22 cellular contexts compared by ENCODE assay signal in the genomic region with DNA sequence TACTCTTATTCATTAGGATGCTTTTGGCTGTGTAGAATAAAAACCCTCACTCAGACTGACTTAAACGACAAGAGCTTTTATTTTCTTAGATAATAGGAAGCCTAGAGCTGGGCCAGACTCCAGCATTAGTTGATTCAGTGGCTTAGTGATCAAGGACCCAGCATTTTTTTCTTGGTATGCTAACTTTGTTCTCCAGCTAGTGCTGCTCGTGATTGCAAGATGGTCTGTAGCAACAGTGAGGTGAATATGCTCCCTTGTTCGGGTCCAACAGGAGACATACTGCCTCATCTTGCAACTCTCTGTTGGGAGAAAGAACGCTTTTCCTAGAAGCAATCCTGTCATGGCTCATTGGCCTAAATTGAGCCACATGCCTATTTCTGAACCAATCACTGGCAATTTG. TPM values are rescaled to one million over a fixed set of nuclear protein-coding genes. Genes with fewer than 3 reads are reported as not detected.
"Had no signal": no experiment of that assay in that cellular context is flagged by ENCODE, and none has a peak within 500 bp of the region (broad histone marks: within the 10 kb centered on the region; RNA-seq: fewer than 3 reads in every experiment).

No MANE protein-coding gene starts in this region.

- H3K4me1 ChIP-seq: adrenal gland, esophagus squamous epithelium, testis, upper lobe of left lung had no signal

- H3K4me3 ChIP-seq: adrenal gland, body of pancreas, esophagus squamous epithelium, ovary, right lobe of liver, testis, upper lobe of left lung had no signal

- H3K9me3 Mint-ChIP-seq: activated naive CD4-positive, alpha-beta T cell treated with anti-CD3 and anti-CD28 coated beads, Interleukin-2, amount 50 U/mL, for 24 hours; central memory CD8-positive, alpha-beta T cell; dendritic cell treated with granulocyte-macrophage colony-stimulating factor and Interleukin-4, amounts not matched to agents 40 ng/mL and 50 ng/mL, for 4 days; memory B cell; stimulated activated memory B cell treated with anti-CD40 and anti-IgM and Interleukin-4, amounts not matched to agents 10 μg/mL and 1 μg/mL and 100 μg/mL, for 72 hours; T-helper 2 cell treated with Interferon-gamma antibody and Interleukin-4, amounts not matched to agents 5 μg/mL and 100 μg/mL, for 36 hours; WTC11 had no signal

- H3K9me3 ChIP-seq: adrenal gland, body of pancreas, esophagus squamous epithelium, ovary, right lobe of liver, SK-N-SH, testis, upper lobe of left lung had no signal

- H3K27ac ChIP-seq: adrenal gland, body of pancreas, esophagus squamous epithelium, ovary, right lobe of liver, testis, upper lobe of left lung had no signal

- H3K4me2 ChIP-seq: SK-N-SH had no signal

- H3K36me3 Mint-ChIP-seq: activated naive CD4-positive, alpha-beta T cell treated with anti-CD3 and anti-CD28 coated beads, Interleukin-2, amount 50 U/mL, for 24 hours; memory B cell; stimulated activated memory B cell treated with anti-CD40 and anti-IgM and Interleukin-4, amounts not matched to agents 10 μg/mL and 1 μg/mL and 100 μg/mL, for 72 hours; WTC11 had no signal

- H3K27me3 Mint-ChIP-seq: central memory CD8-positive, alpha-beta T cell; dendritic cell treated with granulocyte-macrophage colony-stimulating factor and Interleukin-4, amounts not matched to agents 40 ng/mL and 50 ng/mL, for 4 days; memory B cell; stimulated activated memory B cell treated with anti-CD40 and anti-IgM and Interleukin-4, amounts not matched to agents 10 μg/mL and 1 μg/mL and 100 μg/mL, for 72 hours had no signal

- H3K9ac ChIP-seq: SK-N-SH had no signal

- H3K27me3 ChIP-seq: adrenal gland, body of pancreas, esophagus squamous epithelium, ovary, right lobe of liver, testis, upper lobe of left lung had no signal

- H3K36me3 ChIP-seq: adrenal gland, esophagus squamous epithelium, ovary, right lobe of liver, upper lobe of left lung had no signal

- ATAC-seq: activated CD4-positive, alpha-beta T cell treated with anti-CD3 and anti-CD28 coated beads for 36 hours; body of pancreas; right lobe of liver; stimulated activated memory B cell treated with anti-CD40 and anti-IgM and Interleukin-4, amounts not matched to agents 10 μg/mL and 1 μg/mL and 100 μg/mL, for 72 hours; WTC11 had no signal

- DNase-seq: activated CD4-positive, alpha-beta T cell treated with anti-CD3 and anti-CD28 coated beads for 36 hours; activated CD4-positive, alpha-beta T cell treated with anti-CD3 and anti-CD28 coated beads, Interleukin-2, amount 50 U/mL, for 48 hours; activated gamma-delta T cell; adrenal gland; body of pancreas; effector CD8-positive, alpha-beta T cell; esophagus squamous epithelium; ovary; right lobe of liver; SK-N-SH; stimulated activated CD4-positive, alpha-beta T cell treated with anti-CD3 and anti-CD28 coated beads, Interleukin-4, amount 100 ng/mL, for 4 hours; testis; upper lobe of left lung had no signal

- H3K9me2 ChIP-seq: SK-N-SH had no signal

- H3K27ac Mint-ChIP-seq: activated CD4-positive, alpha-beta T cell treated with anti-CD3 and anti-CD28 coated beads for 36 hours; activated naive CD4-positive, alpha-beta T cell treated with anti-CD3 and anti-CD28 coated beads, Interleukin-2, amount 50 U/mL, for 24 hours; dendritic cell treated with granulocyte-macrophage colony-stimulating factor and Interleukin-4, amounts not matched to agents 40 ng/mL and 50 ng/mL, for 4 days; memory B cell; stimulated activated memory B cell treated with anti-CD40 and anti-IgM and Interleukin-4, amounts not matched to agents 10 μg/mL and 1 μg/mL and 100 μg/mL, for 72 hours; T-helper 2 cell treated with Interferon-gamma antibody and Interleukin-4, amounts not matched to agents 5 μg/mL and 100 μg/mL, for 36 hours; WTC11 had no signal

- H3K4me3 Mint-ChIP-seq: activated CD4-positive, alpha-beta T cell treated with anti-CD3 and anti-CD28 coated beads for 36 hours; activated naive CD4-positive, alpha-beta T cell treated with anti-CD3 and anti-CD28 coated beads, Interleukin-2, amount 50 U/mL, for 24 hours; central memory CD8-positive, alpha-beta T cell; dendritic cell treated with granulocyte-macrophage colony-stimulating factor and Interleukin-4, amounts not matched to agents 40 ng/mL and 50 ng/mL, for 4 days; memory B cell; stimulated activated memory B cell treated with anti-CD40 and anti-IgM and Interleukin-4, amounts not matched to agents 10 μg/mL and 1 μg/mL and 100 μg/mL, for 72 hours; T-helper 2 cell treated with Interferon-gamma antibody and Interleukin-4, amounts not matched to agents 5 μg/mL and 100 μg/mL, for 36 hours; WTC11 had no signal

RNA-seq across cellular contexts. Expression of a gene that starts 33.5 kb away (rescaled TPM):
- total RNA-seq: endothelial cell of umbilical vein, pulmonary artery endothelial cell had no signal
- polyA plus RNA-seq: endothelial cell of umbilical vein, SK-N-SH had no signal
